ENCODE assay signal across 34 cellular contexts in genomic region chr12:116890330-116890729, GRCh38. TPM values are rescaled to one million over a fixed set of nuclear protein-coding genes. Genes with fewer than 3 reads are reported as not detected.
"Had no signal": no experiment of that assay in that cellular context is flagged by ENCODE, and none has a peak within 500 bp of the region (broad histone marks: within the 10 kb centered on the region; RNA-seq: fewer than 3 reads in every experiment).

No MANE protein-coding gene starts in this region.

- H3K9me3 Mint-ChIP-seq: activated naive CD4-positive, alpha-beta T cell treated with anti-CD3 and anti-CD28 coated beads, Interleukin-2, amount 10 ng/mL, durations not matched to agents 7 days and 5 days; activated naive CD8-positive, alpha-beta T cell treated with anti-CD3 and anti-CD28 coated beads, Interleukin-2, amount 10 ng/mL, durations not matched to agents 7 days and 5 days; activated naive CD8-positive, alpha-beta T cell treated with anti-CD3 and anti-CD28 coated beads, Interleukin-2, amount 50 U/mL, for 24 hours; activated T-helper 2 cell treated with anti-CD3 and anti-CD28 coated beads, Interferon-gamma antibody, Interleukin-2, Interleukin-4, amounts not matched to agents 10 μg/mL and 5 μg/mL and 100 μg/mL, durations not matched to agents 14 hours and 24 hours and 36 hours; T-helper 1 cell treated with Interleukin-12 subunit alpha and Interleukin-12 subunit beta and Interleukin-4 antibody, amounts not matched to agents 30 μg/mL and 1 μg/mL, for 36 hours; T-helper 2 cell treated with Interferon-gamma antibody and Interleukin-4, amounts not matched to agents 5 μg/mL and 100 μg/mL, for 36 hours had no signal

- H3K4me1 Mint-ChIP-seq: activated CD4-positive, alpha-beta memory T cell treated with anti-CD3 and anti-CD28 coated beads, Interleukin-2, amount 10 ng/mL, durations not matched to agents 7 days and 5 days; activated CD4-positive, alpha-beta T cell treated with anti-CD3 and anti-CD28 coated beads for 36 hours; activated CD4-positive, alpha-beta T cell treated with anti-CD3 and anti-CD28 coated beads, Interleukin-2, amount 10 ng/mL, durations not matched to agents 7 days and 5 days; activated CD8-positive, alpha-beta memory T cell treated with anti-CD3 and anti-CD28 coated beads, Interleukin-2, amount 10 ng/mL, durations not matched to agents 7 days and 5 days; activated naive CD4-positive, alpha-beta T cell treated with anti-CD3 and anti-CD28 coated beads, Interleukin-2, amount 10 ng/mL, durations not matched to agents 7 days and 5 days; activated naive CD4-positive, alpha-beta T cell treated with anti-CD3 and anti-CD28 coated beads, Interleukin-2, amount 50 U/mL, for 24 hours; activated naive CD8-positive, alpha-beta T cell treated with anti-CD3 and anti-CD28 coated beads, Interleukin-2, amount 50 U/mL, for 24 hours; brain had no signal

- ATAC-seq: activated CD4-positive, alpha-beta T cell treated with anti-CD3 and anti-CD28 coated beads for 36 hours; activated CD4-positive, CD25-positive, alpha-beta regulatory T cell treated with anti-CD3 and anti-CD28 coated beads, Interleukin-2, amount 50 U/mL, for 24 hours; activated CD8-positive, alpha-beta memory T cell treated with anti-CD3 and anti-CD28 coated beads, Interleukin-2, amount 10 ng/mL, durations not matched to agents 7 days and 5 days; activated CD8-positive, alpha-beta T cell treated with anti-CD3 and anti-CD28 coated beads, Interleukin-2, amount 10 ng/mL, durations not matched to agents 7 days and 5 days; activated naive CD8-positive, alpha-beta T cell treated with anti-CD3 and anti-CD28 coated beads, Interleukin-2, amount 50 U/mL, for 24 hours had no signal

- DNase-seq: activated CD4-positive, alpha-beta memory T cell treated with anti-CD3 and anti-CD28 coated beads, Interleukin-2, amount 10 ng/mL, durations not matched to agents 7 days and 5 days; activated CD4-positive, alpha-beta T cell treated with anti-CD3 and anti-CD28 coated beads for 1 hour; activated CD4-positive, alpha-beta T cell treated with anti-CD3 and anti-CD28 coated beads for 36 hours; activated CD4-positive, alpha-beta T cell treated with anti-CD3 and anti-CD28 coated beads for 48 hours; activated CD4-positive, alpha-beta T cell treated with anti-CD3 and anti-CD28 coated beads, Interleukin-2, amount 10 ng/mL, durations not matched to agents 7 days and 5 days; activated CD4-positive, alpha-beta T cell treated with anti-CD3 and anti-CD28 coated beads, Interleukin-2, amount 50 U/mL, for 48 hours; activated CD4-positive, CD25-positive, alpha-beta regulatory T cell; activated CD8-positive, alpha-beta memory T cell treated with anti-CD3 and anti-CD28 coated beads for 24 hours; activated CD8-positive, alpha-beta memory T cell treated with anti-CD3 and anti-CD28 coated beads, Interleukin-2, amount 10 ng/mL, durations not matched to agents 7 days and 5 days; activated CD8-positive, alpha-beta memory T cell treated with anti-CD3 and anti-CD28 coated beads, Interleukin-2, amount 50 U/mL, for 48 hours; activated CD8-positive, alpha-beta T cell treated with anti-CD3 and anti-CD28 coated beads, Interleukin-2, amount 10 ng/mL, durations not matched to agents 7 days and 5 days; activated effector memory CD4-positive, alpha-beta T cell treated with Interleukin-2 at 50 U/mL for 16 hours; activated gamma-delta T cell; activated naive CD4-positive, alpha-beta T cell treated with anti-CD3 and anti-CD28 coated beads, Interleukin-2, amount 10 ng/mL, durations not matched to agents 7 days and 5 days; activated naive CD4-positive, alpha-beta T cell treated with Interleukin-2 at 50 U/mL for 16 hours; activated naive CD8-positive, alpha-beta T cell treated with anti-CD3 and anti-CD28 coated beads, Interleukin-2, amount 10 ng/mL, durations not matched to agents 7 days and 5 days; activated naive CD8-positive, alpha-beta T cell treated with anti-CD3 and anti-CD28 coated beads, Interleukin-2, amount 50 U/mL, for 24 hours; activated T-cell treated with anti-CD3 and anti-CD28 coated beads, Interleukin-2, amount 50 U/mL, for 24 hours; activated T-cell treated with anti-CD3 and anti-CD28 coated beads, Interleukin-2, amount 50 U/mL, for 48 hours; amygdala; anterior cingulate cortex; caudate nucleus; T-helper 2 cell; T-helper 9 cell had no signal

- H3K27ac Mint-ChIP-seq: activated CD4-positive, alpha-beta memory T cell treated with anti-CD3 and anti-CD28 coated beads, Interleukin-2, amount 10 ng/mL, durations not matched to agents 7 days and 5 days; activated CD4-positive, alpha-beta T cell treated with anti-CD3 and anti-CD28 coated beads for 36 hours; activated CD4-positive, alpha-beta T cell treated with anti-CD3 and anti-CD28 coated beads, Interleukin-2, amount 10 ng/mL, durations not matched to agents 7 days and 5 days; activated CD8-positive, alpha-beta memory T cell treated with anti-CD3 and anti-CD28 coated beads, Interleukin-2, amount 10 ng/mL, durations not matched to agents 7 days and 5 days; activated CD8-positive, alpha-beta T cell treated with anti-CD3 and anti-CD28 coated beads, Interleukin-2, amount 10 ng/mL, durations not matched to agents 7 days and 5 days; activated naive CD4-positive, alpha-beta T cell treated with anti-CD3 and anti-CD28 coated beads, Interleukin-2, amount 10 ng/mL, durations not matched to agents 7 days and 5 days; activated naive CD4-positive, alpha-beta T cell treated with anti-CD3 and anti-CD28 coated beads, Interleukin-2, amount 50 U/mL, for 24 hours; activated naive CD8-positive, alpha-beta T cell; activated naive CD8-positive, alpha-beta T cell treated with anti-CD3 and anti-CD28 coated beads, Interleukin-2, amount 10 ng/mL, durations not matched to agents 7 days and 5 days; activated naive CD8-positive, alpha-beta T cell treated with anti-CD3 and anti-CD28 coated beads, Interleukin-2, amount 50 U/mL, for 24 hours; activated T-cell treated with anti-CD3 and anti-CD28 coated beads, Interleukin-2, amount 50 U/mL, for 24 hours; activated T-helper 2 cell treated with anti-CD3 and anti-CD28 coated beads, Interferon-gamma antibody, Interleukin-2, Interleukin-4, amounts not matched to agents 10 μg/mL and 5 μg/mL and 100 μg/mL, durations not matched to agents 14 hours and 24 hours and 36 hours; T-helper 1 cell treated with Interleukin-12 subunit alpha and Interleukin-12 subunit beta and Interleukin-4 antibody, amounts not matched to agents 30 μg/mL and 1 μg/mL, for 36 hours; T-helper 2 cell treated with Interferon-gamma antibody and Interleukin-4, amounts not matched to agents 5 μg/mL and 100 μg/mL, for 36 hours had no signal

- H3K4me3 Mint-ChIP-seq: activated CD4-positive, alpha-beta memory T cell treated with anti-CD3 and anti-CD28 coated beads, Interleukin-2, amount 10 ng/mL, durations not matched to agents 7 days and 5 days; activated CD4-positive, alpha-beta T cell treated with anti-CD3 and anti-CD28 coated beads for 36 hours; activated CD4-positive, alpha-beta T cell treated with anti-CD3 and anti-CD28 coated beads, Interleukin-2, amount 10 ng/mL, durations not matched to agents 7 days and 5 days; activated CD8-positive, alpha-beta memory T cell treated with anti-CD3 and anti-CD28 coated beads, Interleukin-2, amount 10 ng/mL, durations not matched to agents 7 days and 5 days; activated CD8-positive, alpha-beta T cell treated with anti-CD3 and anti-CD28 coated beads, Interleukin-2, amount 10 ng/mL, durations not matched to agents 7 days and 5 days; activated naive CD4-positive, alpha-beta T cell treated with anti-CD3 and anti-CD28 coated beads, Interleukin-2, amount 10 ng/mL, durations not matched to agents 7 days and 5 days; activated naive CD4-positive, alpha-beta T cell treated with anti-CD3 and anti-CD28 coated beads, Interleukin-2, amount 50 U/mL, for 24 hours; activated naive CD8-positive, alpha-beta T cell; activated naive CD8-positive, alpha-beta T cell treated with anti-CD3 and anti-CD28 coated beads, Interleukin-2, amount 10 ng/mL, durations not matched to agents 7 days and 5 days; activated naive CD8-positive, alpha-beta T cell treated with anti-CD3 and anti-CD28 coated beads, Interleukin-2, amount 50 U/mL, for 24 hours; activated T-cell treated with anti-CD3 and anti-CD28 coated beads, Interleukin-2, amount 50 U/mL, for 24 hours; brain; T-helper 1 cell treated with Interleukin-12 subunit alpha and Interleukin-12 subunit beta and Interleukin-4 antibody, amounts not matched to agents 30 μg/mL and 1 μg/mL, for 36 hours; T-helper 2 cell treated with Interferon-gamma antibody and Interleukin-4, amounts not matched to agents 5 μg/mL and 100 μg/mL, for 36 hours had no signal

- H3K27me3 Mint-ChIP-seq: activated naive CD4-positive, alpha-beta T cell treated with anti-CD3 and anti-CD28 coated beads, Interleukin-2, amount 50 U/mL, for 24 hours had no signal

- H3K36me3 Mint-ChIP-seq: activated CD8-positive, alpha-beta memory T cell treated with anti-CD3 and anti-CD28 coated beads, Interleukin-2, amount 10 ng/mL, durations not matched to agents 7 days and 5 days; activated naive CD4-positive, alpha-beta T cell treated with anti-CD3 and anti-CD28 coated beads, Interleukin-2, amount 10 ng/mL, durations not matched to agents 7 days and 5 days; activated naive CD4-positive, alpha-beta T cell treated with anti-CD3 and anti-CD28 coated beads, Interleukin-2, amount 50 U/mL, for 24 hours; activated naive CD8-positive, alpha-beta T cell; activated naive CD8-positive, alpha-beta T cell treated with anti-CD3 and anti-CD28 coated beads, Interleukin-2, amount 10 ng/mL, durations not matched to agents 7 days and 5 days; brain had no signal

RNA-seq across cellular contexts. Expression of gene HRK, which starts 9.1 kb away (rescaled TPM):
- total RNA-seq: activated CD4-positive, alpha-beta memory T cell treated with anti-CD3 and anti-CD28 coated beads, Interleukin-2, amount 10 ng/mL, durations not matched to agents 7 days and 5 days; activated CD4-positive, alpha-beta T cell treated with anti-CD3 and anti-CD28 coated beads for 36 hours; activated CD4-positive, alpha-beta T cell treated with anti-CD3 and anti-CD28 coated beads, Interleukin-2, amount 10 ng/mL, durations not matched to agents 7 days and 5 days; activated CD8-positive, alpha-beta memory T cell treated with anti-CD3 and anti-CD28 coated beads, Interleukin-2, amount 10 ng/mL, durations not matched to agents 7 days and 5 days; activated CD8-positive, alpha-beta T cell treated with anti-CD3 and anti-CD28 coated beads, Interleukin-2, amount 10 ng/mL, durations not matched to agents 7 days and 5 days; activated naive CD8-positive, alpha-beta T cell treated with anti-CD3 and anti-CD28 coated beads, Interleukin-2, amount 10 ng/mL, durations not matched to agents 7 days and 5 days; activated T-helper 2 cell treated with anti-CD3 and anti-CD28 coated beads, Interferon-gamma antibody, Interleukin-2, Interleukin-4, amounts not matched to agents 10 μg/mL and 5 μg/mL and 100 μg/mL, durations not matched to agents 14 hours and 24 hours and 36 hours; ascending aorta; bronchial epithelial cell; cardiac muscle cell had no signal
